1 cellular context compared by ENCODE assay signal in the genomic region with DNA sequence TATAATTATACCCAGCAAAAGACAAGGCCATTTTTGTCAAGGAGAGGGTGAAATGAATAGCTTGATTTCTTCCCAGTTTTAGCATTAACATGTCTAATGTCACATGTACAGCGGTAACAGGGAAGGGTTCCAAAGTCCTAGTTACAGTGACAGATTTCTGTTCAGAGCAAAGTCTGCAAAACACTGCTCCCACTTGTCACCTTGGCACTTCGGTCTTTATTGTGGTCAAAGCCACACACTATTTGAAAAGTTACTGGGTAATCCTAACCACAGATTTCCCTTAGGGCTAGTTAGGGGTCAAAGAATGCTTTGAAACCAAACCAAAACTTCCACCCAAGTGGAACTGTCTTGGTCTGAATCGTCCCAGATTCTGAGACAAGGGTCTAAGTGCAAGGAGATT.
A peak's percentile ranks its signal among the peaks of the same experiment; 100 is the strongest.
TF ChIP-seq lines count a peak whose summit lies in the region.

No MANE protein-coding gene starts in this region.

TF ChIP-seq in HepG2, 621 proteins besides CTCF, POLR2A, EP300 and RAD21 (continued from another document):
- TF ChIP-seq FOXA3 (CRISPR knock-in tag; IDR thresholded peaks at IDR 0.05) (peak; percentile 66; the same call in 1 of the 2 replicates), RARA (CRISPR knock-in tag; IDR thresholded peaks at IDR 0.05) (peak; percentile 87), ZNF274 (CRISPR knock-in tag; IDR thresholded peaks at IDR 0.05) (no peak), NR2F1 (CRISPR knock-in tag; IDR thresholded peaks at IDR 0.05) (peak; percentile 29 to 89; a peak in 3 of 4 replicates), REPIN1 (CRISPR knock-in tag; IDR thresholded peaks at IDR 0.05; ENCODE audit: borderline replicate concordance, low read depth) (no peak), SNAI1 (CRISPR knock-in tag; IDR thresholded peaks at IDR 0.05; ENCODE audit: borderline replicate concordance) (no peak), IRF2 (CRISPR knock-in tag; IDR thresholded peaks at IDR 0.05) (peak; percentile 60; the same call in 1 of the 2 replicates), HMG20A (CRISPR knock-in tag; IDR thresholded peaks at IDR 0.05; ENCODE audit: borderline replicate concordance) (peak; percentile 93), ARNTL (CRISPR knock-in tag; IDR thresholded peaks at IDR 0.05) (peak; percentile 60; the same call in 1 of the 2 replicates), TBX2 (CRISPR knock-in tag; IDR thresholded peaks at IDR 0.05; ENCODE audit: borderline replicate concordance) (peak; percentile 87), ZNF138 (CRISPR knock-in tag; IDR thresholded peaks at IDR 0.05; ENCODE audit: low read depth) (no peak), ZNF430 (CRISPR knock-in tag; IDR thresholded peaks at IDR 0.05) (no peak), ZNF644 (CRISPR knock-in tag; IDR thresholded peaks at IDR 0.05; ENCODE audit: low read depth) (0 out of 2 replicates have a peak, but pooled peaks have one; percentile 23), FOXA1 (IDR thresholded peaks at IDR 0.05) (no peak), FOXA1 (CRISPR knock-in tag; IDR thresholded peaks at IDR 0.05) (peak; percentile 34; the same call in 1 of the 2 replicates), MED1 (CRISPR knock-in tag; IDR thresholded peaks at IDR 0.05) (0 out of 2 replicates have a peak, but pooled peaks have one; percentile 22), SOX13 (IDR thresholded peaks at IDR 0.05) (peak; percentile 63; the same call in 1 of the 2 replicates), SOX13 (CRISPR knock-in tag; conservative IDR thresholded peaks at IDR 0.05 in 1 of 2, IDR thresholded peaks at IDR 0.05 in 1 of 2) (peak in 1 of 2 experiments; percentile 82; a peak in 2 of 4 replicates), REL (CRISPR knock-in tag; conservative IDR thresholded peaks at IDR 0.05) (no peak), GATAD2A (CRISPR knock-in tag; IDR thresholded peaks at IDR 0.05) (peak; percentile 61), HMG20B (CRISPR knock-in tag; conservative IDR thresholded peaks at IDR 0.05) (peak; percentile 83; the same call in 1 of the 2 replicates), MEIS1 (CRISPR knock-in tag; IDR thresholded peaks at IDR 0.05; ENCODE audit: borderline replicate concordance) (peak; percentile 78; the same call in 1 of the 2 replicates), SAP130 (CRISPR knock-in tag; IDR thresholded peaks at IDR 0.05; ENCODE audit: low read depth) (peak; percentile 76), ZNF766 (CRISPR knock-in tag; IDR thresholded peaks at IDR 0.05; ENCODE audit: borderline replicate concordance) (no peak), MEIS2 (CRISPR knock-in tag; IDR thresholded peaks at IDR 0.05) (peak; percentile 80; the same call in 1 of the 2 replicates)
- TF ChIP-seq, protein P1, sequence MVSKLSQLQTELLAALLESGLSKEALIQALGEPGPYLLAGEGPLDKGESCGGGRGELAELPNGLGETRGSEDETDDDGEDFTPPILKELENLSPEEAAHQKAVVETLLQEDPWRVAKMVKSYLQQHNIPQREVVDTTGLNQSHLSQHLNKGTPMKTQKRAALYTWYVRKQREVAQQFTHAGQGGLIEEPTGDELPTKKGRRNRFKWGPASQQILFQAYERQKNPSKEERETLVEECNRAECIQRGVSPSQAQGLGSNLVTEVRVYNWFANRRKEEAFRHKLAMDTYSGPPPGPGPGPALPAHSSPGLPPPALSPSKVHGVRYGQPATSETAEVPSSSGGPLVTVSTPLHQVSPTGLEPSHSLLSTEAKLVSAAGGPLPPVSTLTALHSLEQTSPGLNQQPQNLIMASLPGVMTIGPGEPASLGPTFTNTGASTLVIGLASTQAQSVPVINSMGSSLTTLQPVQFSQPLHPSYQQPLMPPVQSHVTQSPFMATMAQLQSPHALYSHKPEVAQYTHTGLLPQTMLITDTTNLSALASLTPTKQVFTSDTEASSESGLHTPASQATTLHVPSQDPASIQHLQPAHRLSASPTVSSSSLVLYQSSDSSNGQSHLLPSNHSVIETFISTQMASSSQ (IDR thresholded peaks at IDR 0.05; ENCODE audit: low read depth), result peak; percentile 71
- TF ChIP-seq, protein P1 (CRISPR knock-in tag; IDR thresholded peaks at IDR 0.05; ENCODE audit: borderline replicate concordance), result peak; percentile 24; the same call in 1 of the 2 replicates
- TF ChIP-seq, protein P2, sequence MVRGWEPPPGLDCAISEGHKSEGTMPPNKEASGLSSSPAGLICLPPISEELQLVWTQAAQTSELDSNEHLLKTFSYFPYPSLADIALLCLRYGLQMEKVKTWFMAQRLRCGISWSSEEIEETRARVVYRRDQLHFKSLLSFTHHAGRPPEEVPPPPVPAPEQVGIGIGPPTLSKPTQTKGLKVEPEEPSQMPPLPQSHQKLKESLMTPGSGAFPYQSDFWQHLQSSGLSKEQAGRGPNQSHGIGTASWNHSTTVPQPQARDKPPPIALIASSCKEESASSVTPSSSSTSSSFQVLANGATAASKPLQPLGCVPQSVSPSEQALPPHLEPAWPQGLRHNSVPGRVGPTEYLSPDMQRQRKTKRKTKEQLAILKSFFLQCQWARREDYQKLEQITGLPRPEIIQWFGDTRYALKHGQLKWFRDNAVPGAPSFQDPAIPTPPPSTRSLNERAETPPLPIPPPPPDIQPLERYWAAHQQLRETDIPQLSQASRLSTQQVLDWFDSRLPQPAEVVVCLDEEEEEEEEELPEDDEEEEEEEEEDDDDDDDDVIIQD (CRISPR knock-in tag; IDR thresholded peaks at IDR 0.05; ENCODE audit: low read depth), result peak; percentile 45; the same call in 1 of the 2 replicates
- TF ChIP-seq, protein P3, sequence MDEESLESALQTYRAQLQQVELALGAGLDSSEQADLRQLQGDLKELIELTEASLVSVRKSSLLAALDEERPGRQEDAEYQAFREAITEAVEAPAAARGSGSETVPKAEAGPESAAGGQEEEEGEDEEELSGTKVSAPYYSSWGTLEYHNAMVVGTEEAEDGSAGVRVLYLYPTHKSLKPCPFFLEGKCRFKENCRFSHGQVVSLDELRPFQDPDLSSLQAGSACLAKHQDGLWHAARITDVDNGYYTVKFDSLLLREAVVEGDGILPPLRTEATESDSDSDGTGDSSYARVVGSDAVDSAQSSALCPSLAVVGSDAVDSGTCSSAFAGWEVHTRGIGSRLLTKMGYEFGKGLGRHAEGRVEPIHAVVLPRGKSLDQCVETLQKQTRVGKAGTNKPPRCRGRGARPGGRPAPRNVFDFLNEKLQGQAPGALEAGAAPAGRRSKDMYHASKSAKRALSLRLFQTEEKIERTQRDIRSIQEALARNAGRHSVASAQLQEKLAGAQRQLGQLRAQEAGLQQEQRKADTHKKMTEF (CRISPR knock-in tag; IDR thresholded peaks at IDR 0.05), result peak; percentile 49; the same call in 1 of the 2 replicates
- TF ChIP-seq, protein P4, sequence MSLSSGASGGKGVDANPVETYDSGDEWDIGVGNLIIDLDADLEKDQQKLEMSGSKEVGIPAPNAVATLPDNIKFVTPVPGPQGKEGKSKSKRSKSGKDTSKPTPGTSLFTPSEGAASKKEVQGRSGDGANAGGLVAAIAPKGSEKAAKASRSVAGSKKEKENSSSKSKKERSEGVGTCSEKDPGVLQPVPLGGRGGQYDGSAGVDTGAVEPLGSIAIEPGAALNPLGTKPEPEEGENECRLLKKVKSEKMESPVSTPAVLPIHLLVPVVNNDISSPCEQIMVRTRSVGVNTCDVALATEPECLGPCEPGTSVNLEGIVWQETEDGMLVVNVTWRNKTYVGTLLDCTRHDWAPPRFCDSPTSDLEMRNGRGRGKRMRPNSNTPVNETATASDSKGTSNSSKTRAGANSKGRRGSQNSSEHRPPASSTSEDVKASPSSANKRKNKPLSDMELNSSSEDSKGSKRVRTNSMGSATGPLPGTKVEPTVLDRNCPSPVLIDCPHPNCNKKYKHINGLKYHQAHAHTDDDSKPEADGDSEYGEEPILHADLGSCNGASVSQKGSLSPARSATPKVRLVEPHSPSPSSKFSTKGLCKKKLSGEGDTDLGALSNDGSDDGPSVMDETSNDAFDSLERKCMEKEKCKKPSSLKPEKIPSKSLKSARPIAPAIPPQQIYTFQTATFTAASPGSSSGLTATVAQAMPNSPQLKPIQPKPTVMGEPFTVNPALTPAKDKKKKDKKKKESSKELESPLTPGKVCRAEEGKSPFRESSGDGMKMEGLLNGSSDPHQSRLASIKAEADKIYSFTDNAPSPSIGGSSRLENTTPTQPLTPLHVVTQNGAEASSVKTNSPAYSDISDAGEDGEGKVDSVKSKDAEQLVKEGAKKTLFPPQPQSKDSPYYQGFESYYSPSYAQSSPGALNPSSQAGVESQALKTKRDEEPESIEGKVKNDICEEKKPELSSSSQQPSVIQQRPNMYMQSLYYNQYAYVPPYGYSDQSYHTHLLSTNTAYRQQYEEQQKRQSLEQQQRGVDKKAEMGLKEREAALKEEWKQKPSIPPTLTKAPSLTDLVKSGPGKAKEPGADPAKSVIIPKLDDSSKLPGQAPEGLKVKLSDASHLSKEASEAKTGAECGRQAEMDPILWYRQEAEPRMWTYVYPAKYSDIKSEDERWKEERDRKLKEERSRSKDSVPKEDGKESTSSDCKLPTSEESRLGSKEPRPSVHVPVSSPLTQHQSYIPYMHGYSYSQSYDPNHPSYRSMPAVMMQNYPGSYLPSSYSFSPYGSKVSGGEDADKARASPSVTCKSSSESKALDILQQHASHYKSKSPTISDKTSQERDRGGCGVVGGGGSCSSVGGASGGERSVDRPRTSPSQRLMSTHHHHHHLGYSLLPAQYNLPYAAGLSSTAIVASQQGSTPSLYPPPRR (CRISPR knock-in tag; IDR thresholded peaks at IDR 0.05; ENCODE audit: borderline replicate concordance), result peak; percentile 64; the same call in 1 of the 2 replicates
- TF ChIP-seq, protein P5, sequence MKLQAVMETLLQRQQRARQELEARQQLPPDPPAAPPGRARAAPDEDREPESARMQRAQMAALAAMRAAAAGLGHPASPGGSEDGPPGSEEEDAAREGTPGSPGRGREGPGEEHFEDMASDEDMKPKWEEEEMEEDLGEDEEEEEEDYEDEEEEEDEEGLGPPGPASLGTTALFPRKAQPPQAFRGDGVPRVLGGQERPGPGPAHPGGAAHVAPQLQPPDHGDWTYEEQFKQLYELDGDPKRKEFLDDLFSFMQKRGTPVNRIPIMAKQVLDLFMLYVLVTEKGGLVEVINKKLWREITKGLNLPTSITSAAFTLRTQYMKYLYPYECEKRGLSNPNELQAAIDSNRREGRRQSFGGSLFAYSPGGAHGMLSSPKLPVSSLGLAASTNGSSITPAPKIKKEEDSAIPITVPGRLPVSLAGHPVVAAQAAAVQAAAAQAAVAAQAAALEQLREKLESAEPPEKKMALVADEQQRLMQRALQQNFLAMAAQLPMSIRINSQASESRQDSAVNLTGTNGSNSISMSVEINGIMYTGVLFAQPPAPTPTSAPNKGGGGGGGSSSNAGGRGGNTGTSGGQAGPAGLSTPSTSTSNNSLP (IDR thresholded peaks at IDR 0.05; ENCODE audit: low read depth, low read length), result peak; percentile 30; the same call in 1 of the 2 replicates
- TF ChIP-seq, protein P6, sequence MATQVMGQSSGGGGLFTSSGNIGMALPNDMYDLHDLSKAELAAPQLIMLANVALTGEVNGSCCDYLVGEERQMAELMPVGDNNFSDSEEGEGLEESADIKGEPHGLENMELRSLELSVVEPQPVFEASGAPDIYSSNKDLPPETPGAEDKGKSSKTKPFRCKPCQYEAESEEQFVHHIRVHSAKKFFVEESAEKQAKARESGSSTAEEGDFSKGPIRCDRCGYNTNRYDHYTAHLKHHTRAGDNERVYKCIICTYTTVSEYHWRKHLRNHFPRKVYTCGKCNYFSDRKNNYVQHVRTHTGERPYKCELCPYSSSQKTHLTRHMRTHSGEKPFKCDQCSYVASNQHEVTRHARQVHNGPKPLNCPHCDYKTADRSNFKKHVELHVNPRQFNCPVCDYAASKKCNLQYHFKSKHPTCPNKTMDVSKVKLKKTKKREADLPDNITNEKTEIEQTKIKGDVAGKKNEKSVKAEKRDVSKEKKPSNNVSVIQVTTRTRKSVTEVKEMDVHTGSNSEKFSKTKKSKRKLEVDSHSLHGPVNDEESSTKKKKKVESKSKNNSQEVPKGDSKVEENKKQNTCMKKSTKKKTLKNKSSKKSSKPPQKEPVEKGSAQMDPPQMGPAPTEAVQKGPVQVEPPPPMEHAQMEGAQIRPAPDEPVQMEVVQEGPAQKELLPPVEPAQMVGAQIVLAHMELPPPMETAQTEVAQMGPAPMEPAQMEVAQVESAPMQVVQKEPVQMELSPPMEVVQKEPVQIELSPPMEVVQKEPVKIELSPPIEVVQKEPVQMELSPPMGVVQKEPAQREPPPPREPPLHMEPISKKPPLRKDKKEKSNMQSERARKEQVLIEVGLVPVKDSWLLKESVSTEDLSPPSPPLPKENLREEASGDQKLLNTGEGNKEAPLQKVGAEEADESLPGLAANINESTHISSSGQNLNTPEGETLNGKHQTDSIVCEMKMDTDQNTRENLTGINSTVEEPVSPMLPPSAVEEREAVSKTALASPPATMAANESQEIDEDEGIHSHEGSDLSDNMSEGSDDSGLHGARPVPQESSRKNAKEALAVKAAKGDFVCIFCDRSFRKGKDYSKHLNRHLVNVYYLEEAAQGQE (IDR thresholded peaks at IDR 0.05; ENCODE audit: borderline replicate concordance in 1 of 2, low read depth in 1 of 2, low read length in 2 of 2), result no peak
TF ChIP-seq in HepG2: peak in this region for 82.
